In the genomic region with DNA sequence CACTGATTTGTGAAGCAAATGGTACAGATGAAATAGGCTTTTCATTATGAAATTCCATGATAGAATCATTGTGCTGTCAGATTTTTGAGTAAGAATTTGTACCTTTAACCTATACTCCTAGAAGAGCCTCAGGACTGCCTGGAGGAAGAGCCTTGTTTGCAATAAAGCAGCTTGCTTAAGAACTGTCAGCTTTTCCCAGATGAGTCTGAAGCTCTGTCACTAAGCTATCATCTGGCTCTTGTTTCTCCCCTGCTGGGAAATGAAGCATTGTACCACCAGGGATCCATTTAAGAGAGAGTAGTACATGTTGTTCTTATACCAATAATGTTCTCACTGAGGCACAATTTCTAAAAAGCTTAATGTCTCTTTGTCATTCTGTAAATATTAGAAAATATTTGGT, we compare ENCODE assay signal across 29 cellular contexts.
DNase-seq lines count a peak whose midpoint lies in the region; ATAC-seq and TF ChIP-seq lines count a peak whose summit lies in the region.
"Had no signal": no experiment of that assay in that cellular context is flagged by ENCODE, and none has a peak within 500 bp of the region (broad histone marks: within the 10 kb centered on the region; RNA-seq: fewer than 3 reads in every experiment).

No MANE protein-coding gene starts in this region.

- H3K27ac ChIP-seq in trophoblast cell (ENCODE audit: low read depth, low read length) (no peak overlapping the region), aorta (ENCODE audit: low read depth in 1 of 2, low read length in 2 of 2) (peak overlapping the region; percentile 57 to 64)
- no peak overlapping the region for H3K27ac ChIP-seq in CD4-positive, alpha-beta memory T cell (ENCODE audit: low read depth, low read length)
- H3K27ac ChIP-seq: SJSA1, spleen, testis had no signal

- no peak overlapping the region for H3K23ac ChIP-seq in trophoblast cell (ENCODE audit: low read length)

- no peak overlapping the region for H2AK5ac ChIP-seq in trophoblast cell (ENCODE audit: low read length)

- POLR2A ChIA-PET in CD4-positive, alpha-beta memory T cell (lab: Charles Lee; ENCODE audit: partially characterized antibody): no interaction called here

- peak overlapping the region in 1 of 7 donors; percentile 47 for H3K27ac Mint-ChIP-seq in CD4-positive, alpha-beta memory T cell
- H3K27ac Mint-ChIP-seq in stimulated activated naive B cell treated with anti-CD40 and anti-IgM and Interleukin-4, amounts not matched to agents 10 μg/mL and 1 μg/mL and 100 μg/mL, for 72 hours: no peak overlapping the region
- H3K27ac Mint-ChIP-seq: activated CD4-positive, alpha-beta memory T cell treated with anti-CD3 and anti-CD28 coated beads for 36 hours; activated naive CD8-positive, alpha-beta T cell; activated T-helper 17 cell treated with anti-CD3 and anti-CD28 coated beads, Interleukin-2, amount 50 U/mL, for 72 hours; B cell had no signal

- no peak overlapping the region for H3K4me3 ChIP-seq in trophoblast cell (ENCODE audit: low read depth, low read length)
- H3K4me3 ChIP-seq in aorta (ENCODE audit: low read length in 2 of 2): no peak overlapping the region
- no peak overlapping the region for H3K4me3 ChIP-seq in CD4-positive, alpha-beta memory T cell (ENCODE audit: low read length in 2 of 2)
- H3K4me3 ChIP-seq: dorsolateral prefrontal cortex, SJSA1, spleen, testis had no signal

- H3K27me3 Mint-ChIP-seq in CD4-positive, alpha-beta memory T cell: no peaks in the 10 kb centered on the region
- H3K27me3 Mint-ChIP-seq in stimulated activated naive B cell treated with anti-CD40 and anti-IgM and Interleukin-4, amounts not matched to agents 10 μg/mL and 1 μg/mL and 100 μg/mL, for 72 hours: no peaks in the 10 kb centered on the region
- H3K27me3 Mint-ChIP-seq: activated CD4-positive, alpha-beta memory T cell treated with anti-CD3 and anti-CD28 coated beads for 36 hours; activated naive CD8-positive, alpha-beta T cell; activated T-helper 17 cell treated with anti-CD3 and anti-CD28 coated beads, Interleukin-2, amount 50 U/mL, for 72 hours; B cell; naive thymus-derived CD8-positive, alpha-beta T cell had no signal

- no peak overlapping the region for H3K4me2 ChIP-seq in trophoblast cell (ENCODE audit: low read length)

- no peaks in the 10 kb centered on the region for H3K79me1 ChIP-seq in trophoblast cell (ENCODE audit: low read length)

- H3K4ac ChIP-seq in trophoblast cell (ENCODE audit: low read depth, low read length): no peak overlapping the region

- H2BK12ac ChIP-seq in trophoblast cell (ENCODE audit: low read length): no peak overlapping the region

- intact Hi-C loops in aorta (cut with DNase I): no loop called here
- intact Hi-C loops in CD4-positive, alpha-beta memory T cell (cut with micrococcal nuclease): no loop called here

- DNase-seq in NCI-H2227 (lab: John Stamatoyannopoulos, UW; ENCODE audit: unreplicated experiment) (peak; percentile 1), NCI-H2227 treated with DMSO at 0.1 percent for 48 hours (lab: John Stamatoyannopoulos, UW) (no peak), dedifferentiated amniotic fluid mesenchymal stem cell (ENCODE audit: extremely low spot score) (peak; percentile 1), trophoblast cell (peak; percentile 40 to 51), aorta (no peak), GM13977 (ENCODE audit: low spot score) (no peak)
- DNase-seq in CD4-positive, alpha-beta memory T cell: no peak
- DNase-seq in stimulated activated naive B cell treated with anti-CD40 and anti-IgM and Interleukin-4, amounts not matched to agents 10 μg/mL and 1 μg/mL and 100 μg/mL, for 72 hours: no peak
- DNase-seq: activated CD4-positive, alpha-beta memory T cell treated with anti-CD3 and anti-CD28 coated beads for 36 hours; activated CD8-positive, alpha-beta memory T cell treated with anti-CD3 and anti-CD28 coated beads, Interleukin-2, amount 50 U/mL, for 4 hours; central memory CD4-positive, alpha-beta T cell; dorsolateral prefrontal cortex; H7; IMR-90; islet precursor cell; midbrain; naive thymus-derived CD8-positive, alpha-beta T cell; NCI-H2029; NCI-H446 treated with DMSO at 0.1 percent for 48 hours; retina; RPMI8226; spleen; stimulated activated CD4-positive, alpha-beta T cell treated with anti-CD3 and anti-CD28 coated beads, Interleukin-4, amount 100 ng/mL, for 1 hour; T-helper 1 cell; testis had no signal

- in situ Hi-C loops in GM13977 (cut with MboI; ENCODE audit: low pct_unique_long_range_greater_than_20kb, low sequenced_read_pairs, unreplicated experiment): no loop called here

- no peak overlapping the region for H2BK5ac ChIP-seq in trophoblast cell (ENCODE audit: low read depth, low read length, poor library complexity)

- H2AFZ ChIP-seq in trophoblast cell (ENCODE audit: insufficient read depth, low read length, poor library complexity): no peak overlapping the region

- H2BK120ac ChIP-seq in trophoblast cell (ENCODE audit: insufficient read depth, low read length, poor library complexity): no peak overlapping the region

- H4K91ac ChIP-seq in trophoblast cell (ENCODE audit: low read depth, low read length): no peak overlapping the region

- H4K12ac ChIP-seq in trophoblast cell (ENCODE audit: low read depth, low read length): no peak overlapping the region

- no peaks in the 10 kb centered on the region for H3K79me2 ChIP-seq in trophoblast cell (ENCODE audit: control insufficient read depth, insufficient read depth, low read length, poor library complexity)

- H3K36me3 ChIP-seq in trophoblast cell (ENCODE audit: control insufficient read depth in 1 of 2, insufficient read depth in 2 of 2, low read length in 2 of 2): peaks cover 8% of the 10 kb centered on the region in 2 experiments
- peaks cover 2 to 9% of the 10 kb centered on the region in 2 donors for H3K36me3 ChIP-seq in aorta (ENCODE audit: control insufficient read depth in 1 of 2, insufficient read depth in 2 of 2, low read length in 1 of 2)
- H3K36me3 ChIP-seq in CD4-positive, alpha-beta memory T cell (ENCODE audit: insufficient read depth, low read length): peaks cover 12% of the 10 kb centered on the region

- H3K18ac ChIP-seq in trophoblast cell (ENCODE audit: low read length): no peak overlapping the region

- ATAC-seq in aorta (ENCODE audit: low FRiP score): no peak
- ATAC-seq in stimulated activated naive B cell treated with anti-CD40 and anti-IgM and Interleukin-4, amounts not matched to agents 10 μg/mL and 1 μg/mL and 100 μg/mL, for 72 hours (replicated peaks): no peak
- ATAC-seq: activated T-helper 17 cell treated with anti-CD3 and anti-CD28 coated beads, Interleukin-2, amount 50 U/mL, for 72 hours; naive thymus-derived CD8-positive, alpha-beta T cell had no signal

- no peak for TF ChIP-seq CTCF in GM13977 (IDR thresholded peaks at IDR 0.05; ENCODE audit: extremely low read depth, insufficient read depth, missing control alignments)

- H3K9ac ChIP-seq in trophoblast cell (ENCODE audit: low read length): no peak overlapping the region

- H4K8ac ChIP-seq in trophoblast cell (ENCODE audit: low read depth, low read length): no peak overlapping the region

- H3K9me3 ChIP-seq in trophoblast cell (ENCODE audit: insufficient read depth, low read depth, low read length) (no peaks in the 10 kb centered on the region), aorta (ENCODE audit: control insufficient read depth, low read length) (no peaks in the 10 kb centered on the region)
- no peaks in the 10 kb centered on the region for H3K9me3 ChIP-seq in CD4-positive, alpha-beta memory T cell (ENCODE audit: control insufficient read depth in 1 of 2, low read length in 2 of 2)
- H3K9me3 ChIP-seq: SJSA1, spleen, testis had no signal

- peaks cover 0 to 2% of the 10 kb centered on the region in 2 experiments for H3K4me1 ChIP-seq in trophoblast cell (ENCODE audit: control insufficient read depth in 1 of 2, insufficient read depth in 2 of 2, low read length in 2 of 2)
- H3K4me1 ChIP-seq in aorta (ENCODE audit: control insufficient read depth in 1 of 2, insufficient read depth in 2 of 2, low read length in 2 of 2): peaks cover 3 to 4% of the 10 kb centered on the region in 2 donors
- H3K4me1 ChIP-seq in CD4-positive, alpha-beta memory T cell (ENCODE audit: insufficient read depth, low read length): no peaks in the 10 kb centered on the region
- H3K4me1 ChIP-seq: spleen had no signal

- H3K4me1 Mint-ChIP-seq in CD4-positive, alpha-beta memory T cell: no peaks in the 10 kb centered on the region
- no peaks in the 10 kb centered on the region for H3K4me1 Mint-ChIP-seq in stimulated activated naive B cell treated with anti-CD40 and anti-IgM and Interleukin-4, amounts not matched to agents 10 μg/mL and 1 μg/mL and 100 μg/mL, for 72 hours
- H3K4me1 Mint-ChIP-seq: activated T-helper 17 cell treated with anti-CD3 and anti-CD28 coated beads, Interleukin-2, amount 50 U/mL, for 72 hours; B cell had no signal

- no peaks in the 10 kb centered on the region for H3K9me3 Mint-ChIP-seq in CD4-positive, alpha-beta memory T cell
- no peaks in the 10 kb centered on the region for H3K9me3 Mint-ChIP-seq in stimulated activated naive B cell treated with anti-CD40 and anti-IgM and Interleukin-4, amounts not matched to agents 10 μg/mL and 1 μg/mL and 100 μg/mL, for 72 hours
- H3K9me3 Mint-ChIP-seq: activated CD4-positive, alpha-beta memory T cell treated with anti-CD3 and anti-CD28 coated beads for 36 hours; activated T-helper 17 cell treated with anti-CD3 and anti-CD28 coated beads, Interleukin-2, amount 50 U/mL, for 72 hours; naive thymus-derived CD8-positive, alpha-beta T cell had no signal

- no peak overlapping the region for H3K14ac ChIP-seq in trophoblast cell (ENCODE audit: low read length)

- no peaks in the 10 kb centered on the region for H3K27me3 ChIP-seq in trophoblast cell (ENCODE audit: insufficient read depth, low read length)
- no peaks in the 10 kb centered on the region for H3K27me3 ChIP-seq in aorta (ENCODE audit: control insufficient read depth in 1 of 2, insufficient read depth in 2 of 2, low read length in 1 of 2)
- H3K27me3 ChIP-seq in CD4-positive, alpha-beta memory T cell (ENCODE audit: insufficient read depth, low read length): no peaks in the 10 kb centered on the region
- H3K27me3 ChIP-seq: dorsolateral prefrontal cortex, SJSA1, spleen, testis had no signal

- CTCF ChIA-PET in CD4-positive, alpha-beta memory T cell (lab: Charles Lee; ENCODE audit: partially characterized antibody): no interaction called here

- H3K36me3 Mint-ChIP-seq in CD4-positive, alpha-beta memory T cell: peaks cover 49 to 62% of the 10 kb centered on the region in 2 donors
- H3K36me3 Mint-ChIP-seq in stimulated activated naive B cell treated with anti-CD40 and anti-IgM and Interleukin-4, amounts not matched to agents 10 μg/mL and 1 μg/mL and 100 μg/mL, for 72 hours: peaks cover 35 to 53% of the 10 kb centered on the region in 2 donors

- H3K4me3 Mint-ChIP-seq in CD4-positive, alpha-beta memory T cell: no peak overlapping the region
- H3K4me3 Mint-ChIP-seq in stimulated activated naive B cell treated with anti-CD40 and anti-IgM and Interleukin-4, amounts not matched to agents 10 μg/mL and 1 μg/mL and 100 μg/mL, for 72 hours: no peak overlapping the region
- H3K4me3 Mint-ChIP-seq: activated CD4-positive, alpha-beta memory T cell treated with anti-CD3 and anti-CD28 coated beads for 36 hours; activated naive CD8-positive, alpha-beta T cell; activated T-helper 17 cell treated with anti-CD3 and anti-CD28 coated beads, Interleukin-2, amount 50 U/mL, for 72 hours; B cell; naive thymus-derived CD8-positive, alpha-beta T cell had no signal

Comparison
In these comparisons a context has a peak if more than half of its experiments do, and no peak if none do; other contexts are left out.
1. DNase-seq: peak in NCI-H2227 (single experiment), dedifferentiated amniotic fluid mesenchymal stem cell (single experiment) and trophoblast cell (2 of 2); none in NCI-H2227 treated with DMSO at 0.1 percent for 48 hours (single experiment), aorta (0 of 2), CD4-positive, alpha-beta memory T cell (0 of 5), GM13977 (single experiment) and stimulated activated naive B cell treated with anti-CD40 and anti-IgM and Interleukin-4, amounts not matched to agents 10 μg/mL and 1 μg/mL and 100 μg/mL, for 72 hours (single experiment).
2. H3K27ac ChIP-seq: peak in aorta (2 of 2); none in trophoblast cell (single experiment) and CD4-positive, alpha-beta memory T cell (single experiment).